In the genomic region with DNA sequence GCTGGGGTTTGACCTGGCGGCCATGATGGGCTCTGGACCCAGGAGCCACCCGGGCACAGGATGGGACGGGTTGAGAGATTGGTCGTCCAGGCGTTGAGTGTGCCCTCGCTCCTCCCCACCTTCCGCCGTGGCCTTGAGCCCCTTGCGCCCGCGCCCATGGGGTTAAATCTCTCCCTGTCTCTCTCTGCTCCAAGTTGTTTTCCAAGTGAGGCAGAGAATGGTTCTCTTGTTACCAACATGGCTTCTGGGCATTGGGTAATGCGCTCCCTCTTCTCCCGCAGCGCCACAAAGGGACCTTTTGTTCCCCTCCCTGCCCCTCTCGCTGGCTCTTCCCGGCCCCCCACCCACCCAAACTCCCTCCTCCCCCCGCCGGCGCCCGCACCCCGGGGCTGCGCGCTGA, we compare ENCODE assay signal across 20 cellular contexts. TPM values are rescaled to one million over a fixed set of nuclear protein-coding genes. Genes with fewer than 3 reads are reported as not detected.
DNase-seq lines count a peak whose midpoint lies in the region; ATAC-seq and TF ChIP-seq lines count a peak whose summit lies in the region.
"Had no signal": no experiment of that assay in that cellular context is flagged by ENCODE, and none has a peak within 500 bp of the region (broad histone marks: within the 10 kb centered on the region; RNA-seq: fewer than 3 reads in every experiment).

No MANE protein-coding gene starts in this region.

- no peak overlapping the region for H3K27ac Mint-ChIP-seq in stimulated activated naive CD8-positive, alpha-beta T cell treated with anti-CD3 and anti-CD28 coated beads, Interleukin-15, amount 100 ng/mL, for 72 hours
- H3K27ac Mint-ChIP-seq: activated CD4-positive, alpha-beta memory T cell treated with anti-CD3 and anti-CD28 coated beads, Interleukin-2, amount 10 ng/mL, durations not matched to agents 7 days and 5 days; activated naive CD4-positive, alpha-beta T cell treated with anti-CD3 and anti-CD28 coated beads, Interleukin-2, amount 50 U/mL, for 24 hours; CD14-positive monocyte; endodermal cell; stimulated activated memory B cell treated with anti-CD40 and anti-IgM and Interleukin-4, amounts not matched to agents 10 μg/mL and 1 μg/mL and 100 μg/mL, for 72 hours had no signal

- intact Hi-C loops in gastrocnemius medialis (cut with DNase I; ENCODE audit: low total_unique reads): no loop called here

- no peak for DNase-seq in stimulated activated naive CD8-positive, alpha-beta T cell treated with anti-CD3 and anti-CD28 coated beads, Interleukin-15, amount 100 ng/mL, for 72 hours
- DNase-seq in stimulated activated naive CD8-positive, alpha-beta T cell treated with anti-CD3 and anti-CD28 coated beads, Interleukin-15, Interleukin-2, amounts not matched to agents 100 U/mL and 50 U/mL, for 24 hours: no peak
- DNase-seq in gastrocnemius medialis: no peak
- DNase-seq in activated CD4-positive, alpha-beta T cell treated with anti-CD3 and anti-CD28 coated beads for 1 hour: no peak
- no peak for DNase-seq in NCI-H748 (lab: John Stamatoyannopoulos, UW; ENCODE audit: unreplicated experiment)
- no peak for DNase-seq in iPS-NIHi7 (ENCODE audit: extremely low spot score)
- DNase-seq in NOMO-1 (lab: John Stamatoyannopoulos, UW; ENCODE audit: unreplicated experiment in 2 of 2): no peak
- DNase-seq: ACHN; activated CD4-positive, alpha-beta memory T cell treated with anti-CD3 and anti-CD28 coated beads, Interleukin-2, amount 10 ng/mL, durations not matched to agents 7 days and 5 days; endodermal cell; kidney glomerular epithelial cell; NCI-H1105 treated with DMSO at 0.1 percent for 48 hours; NCI-H2107; NCI-H510A treated with DMSO at 0.1 percent for 48 hours had no signal

- peaks cover 8 to 14% of the 10 kb centered on the region in 2 donors for H3K4me1 ChIP-seq in gastrocnemius medialis

- no peaks in the 10 kb centered on the region for H3K4me1 Mint-ChIP-seq in stimulated activated naive CD8-positive, alpha-beta T cell treated with anti-CD3 and anti-CD28 coated beads, Interleukin-15, amount 100 ng/mL, for 72 hours
- H3K4me1 Mint-ChIP-seq: activated CD4-positive, alpha-beta memory T cell treated with anti-CD3 and anti-CD28 coated beads, Interleukin-2, amount 10 ng/mL, durations not matched to agents 7 days and 5 days; activated naive CD4-positive, alpha-beta T cell treated with anti-CD3 and anti-CD28 coated beads, Interleukin-2, amount 50 U/mL, for 24 hours had no signal

- H3K27me3 Mint-ChIP-seq in stimulated activated naive CD8-positive, alpha-beta T cell treated with anti-CD3 and anti-CD28 coated beads, Interleukin-15, amount 100 ng/mL, for 72 hours: no peaks in the 10 kb centered on the region
- H3K27me3 Mint-ChIP-seq: activated CD4-positive, alpha-beta memory T cell treated with anti-CD3 and anti-CD28 coated beads, Interleukin-2, amount 10 ng/mL, durations not matched to agents 7 days and 5 days; activated naive CD4-positive, alpha-beta T cell treated with anti-CD3 and anti-CD28 coated beads, Interleukin-2, amount 50 U/mL, for 24 hours had no signal

- ATAC-seq in stimulated activated naive CD8-positive, alpha-beta T cell treated with anti-CD3 and anti-CD28 coated beads, Interleukin-15, amount 100 ng/mL, for 72 hours: peak; percentile 34
- ATAC-seq in stimulated activated naive CD8-positive, alpha-beta T cell treated with anti-CD3 and anti-CD28 coated beads, Interleukin-15, Interleukin-2, amounts not matched to agents 100 U/mL and 50 U/mL, for 24 hours: no peak
- no peak for ATAC-seq in gastrocnemius medialis
- ATAC-seq: stimulated activated memory B cell treated with anti-CD40 and anti-IgM and Interleukin-4, amounts not matched to agents 10 μg/mL and 1 μg/mL and 100 μg/mL, for 72 hours had no signal

- no peaks in the 10 kb centered on the region for H3K36me3 ChIP-seq in gastrocnemius medialis

- peak overlapping the region; percentile 99 for H3K27ac ChIP-seq in layer of hippocampus (ENCODE audit: low read depth, low read length)
- H3K27ac ChIP-seq in gastrocnemius medialis: peak overlapping the region; percentile 44 to 69 (median 57)

- in situ Hi-C loops in gastrocnemius medialis (cut with MboI; ENCODE audit: low sequenced_read_pairs in 4 of 4): no loop called here

- no peaks in the 10 kb centered on the region for H3K9me3 ChIP-seq in gastrocnemius medialis

- H3K4me3 Mint-ChIP-seq in stimulated activated naive CD8-positive, alpha-beta T cell treated with anti-CD3 and anti-CD28 coated beads, Interleukin-15, amount 100 ng/mL, for 72 hours: no peak overlapping the region
- H3K4me3 Mint-ChIP-seq: activated CD4-positive, alpha-beta memory T cell treated with anti-CD3 and anti-CD28 coated beads, Interleukin-2, amount 10 ng/mL, durations not matched to agents 7 days and 5 days; activated naive CD4-positive, alpha-beta T cell treated with anti-CD3 and anti-CD28 coated beads, Interleukin-2, amount 50 U/mL, for 24 hours; CD14-positive monocyte; endodermal cell; stimulated activated memory B cell treated with anti-CD40 and anti-IgM and Interleukin-4, amounts not matched to agents 10 μg/mL and 1 μg/mL and 100 μg/mL, for 72 hours had no signal

- no peak for TF ChIP-seq CTCF in gastrocnemius medialis (IDR thresholded peaks at IDR 0.05 in 4 of 5, conservative IDR thresholded peaks at IDR 0.05 in 1 of 5)

- H3K27me3 ChIP-seq in layer of hippocampus (ENCODE audit: control insufficient read depth, insufficient read depth, low read length) (no peaks in the 10 kb centered on the region), gastrocnemius medialis (no peaks in the 10 kb centered on the region)

- TF ChIP-seq POLR2A in gastrocnemius medialis (IDR thresholded peaks at IDR 0.05): no peak

- no peaks in the 10 kb centered on the region for H3K9me3 Mint-ChIP-seq in stimulated activated naive CD8-positive, alpha-beta T cell treated with anti-CD3 and anti-CD28 coated beads, Interleukin-15, amount 100 ng/mL, for 72 hours
- H3K9me3 Mint-ChIP-seq: activated CD4-positive, alpha-beta memory T cell treated with anti-CD3 and anti-CD28 coated beads, Interleukin-2, amount 10 ng/mL, durations not matched to agents 7 days and 5 days; activated naive CD4-positive, alpha-beta T cell treated with anti-CD3 and anti-CD28 coated beads, Interleukin-2, amount 50 U/mL, for 24 hours; stimulated activated memory B cell treated with anti-CD40 and anti-IgM and Interleukin-4, amounts not matched to agents 10 μg/mL and 1 μg/mL and 100 μg/mL, for 72 hours had no signal

- H3K4me3 ChIP-seq in gastrocnemius medialis: no peak overlapping the region

RNA-seq across cellular contexts. Expression of a gene that starts 18.8 kb away (rescaled TPM):
- total RNA-seq in gastrocnemius medialis: 10 to 100 TPM; 36.4 to 63.8 (median 50.1) TPM

RNA-seq across cellular contexts. Expression of a gene that starts 45.6 kb away (rescaled TPM):
- total RNA-seq in gastrocnemius medialis: under 1 TPM in 1 of 4 donors, not detected in 3; 0.42 TPM
- total RNA-seq: activated CD4-positive, alpha-beta memory T cell treated with anti-CD3 and anti-CD28 coated beads, Interleukin-2, amount 10 ng/mL, durations not matched to agents 7 days and 5 days; G401; T-helper 1 cell treated with Interleukin-12 subunit alpha and Interleukin-12 subunit beta and Interleukin-4 antibody, amounts not matched to agents 30 ng/mL and 1 ng/mL, for 36 hours had no signal

RNA-seq across cellular contexts. Expression of a gene that starts 54.1 kb away (rescaled TPM):
- total RNA-seq in gastrocnemius medialis: under 1 TPM in 3 of 4 donors, not detected in 1; 0.17 to 0.62 (median 0.59) TPM
- total RNA-seq: activated CD4-positive, alpha-beta memory T cell treated with anti-CD3 and anti-CD28 coated beads, Interleukin-2, amount 10 ng/mL, durations not matched to agents 7 days and 5 days; G401; T-helper 1 cell treated with Interleukin-12 subunit alpha and Interleukin-12 subunit beta and Interleukin-4 antibody, amounts not matched to agents 30 ng/mL and 1 ng/mL, for 36 hours had no signal
